In genomic region chr12:77685112-77685511, GRCh38 we compare ENCODE assay signal across 8 cellular contexts.
DNase-seq lines count a peak whose midpoint lies in the region; ATAC-seq and TF ChIP-seq lines count a peak whose summit lies in the region.

No MANE protein-coding gene starts in this region.

- no peak overlapping the region for H3K27ac ChIP-seq in esophagus squamous epithelium

- H3K36me3 Mint-ChIP-seq in activated CD4-positive, alpha-beta T cell treated with anti-CD3 and anti-CD28 coated beads for 36 hours (ENCODE audit: low read depth): no peaks in the 10 kb centered on the region
- H3K36me3 Mint-ChIP-seq in activated CD4-positive, alpha-beta T cell treated with anti-CD3 and anti-CD28 coated beads, Interleukin-2, amount 10 ng/mL, durations not matched to agents 24 days and 14 days (ENCODE audit: low read depth): no peaks in the 10 kb centered on the region
- no peaks in the 10 kb centered on the region for H3K36me3 Mint-ChIP-seq in nephron progenitor cell (ENCODE audit: low read depth)

- H3K4me1 Mint-ChIP-seq in activated CD4-positive, alpha-beta T cell treated with anti-CD3 and anti-CD28 coated beads for 36 hours: no peaks in the 10 kb centered on the region
- no peaks in the 10 kb centered on the region for H3K4me1 Mint-ChIP-seq in activated CD4-positive, alpha-beta T cell treated with anti-CD3 and anti-CD28 coated beads, Interleukin-2, amount 10 ng/mL, durations not matched to agents 24 days and 14 days
- H3K4me1 Mint-ChIP-seq in nephron progenitor cell: no peaks in the 10 kb centered on the region

- H3K27ac Mint-ChIP-seq in activated CD4-positive, alpha-beta T cell treated with anti-CD3 and anti-CD28 coated beads for 36 hours: no peak overlapping the region
- H3K27ac Mint-ChIP-seq in activated CD4-positive, alpha-beta T cell treated with anti-CD3 and anti-CD28 coated beads, Interleukin-2, amount 10 ng/mL, durations not matched to agents 24 days and 14 days: no peak overlapping the region
- H3K27ac Mint-ChIP-seq in nephron progenitor cell: no peak overlapping the region

- TF ChIP-seq POLR2A in esophagus squamous epithelium (IDR thresholded peaks at IDR 0.05): no peak

- TF ChIP-seq CTCF in esophagus squamous epithelium (IDR thresholded peaks at IDR 0.05) (peak in 5 of 6 experiments; percentile 31 to 57 (median 39)), nephron progenitor cell (IDR thresholded peaks at IDR 0.05) (peak; percentile 52)

- no peaks in the 10 kb centered on the region for H3K27me3 Mint-ChIP-seq in activated CD4-positive, alpha-beta T cell treated with anti-CD3 and anti-CD28 coated beads for 36 hours
- H3K27me3 Mint-ChIP-seq in activated CD4-positive, alpha-beta T cell treated with anti-CD3 and anti-CD28 coated beads, Interleukin-2, amount 10 ng/mL, durations not matched to agents 24 days and 14 days: no peaks in the 10 kb centered on the region
- H3K27me3 Mint-ChIP-seq in nephron progenitor cell (ENCODE audit: low read depth, poor library complexity): peaks cover 3% of the 10 kb centered on the region

- H3K4me3 ChIP-seq in esophagus squamous epithelium: peak overlapping the region in 1 of 4 donors; percentile 4

- no peaks in the 10 kb centered on the region for H3K9me3 Mint-ChIP-seq in activated CD4-positive, alpha-beta T cell treated with anti-CD3 and anti-CD28 coated beads for 36 hours (ENCODE audit: low read depth)
- H3K9me3 Mint-ChIP-seq in activated CD4-positive, alpha-beta T cell treated with anti-CD3 and anti-CD28 coated beads, Interleukin-2, amount 10 ng/mL, durations not matched to agents 24 days and 14 days: no peaks in the 10 kb centered on the region
- no peaks in the 10 kb centered on the region for H3K9me3 Mint-ChIP-seq in nephron progenitor cell

- no peaks in the 10 kb centered on the region for H3K9me3 ChIP-seq in esophagus squamous epithelium

- H3K4me1 ChIP-seq in esophagus squamous epithelium: peaks cover 0 to 4% (median 0%) of the 10 kb centered on the region in 3 donors

- in situ Hi-C loops in SK-MEL-5 (cut with HindIII; ENCODE audit: low pct_unique_long_range_greater_than_20kb, low sequenced_read_pairs): no loop called here

- H3K27me3 ChIP-seq in esophagus squamous epithelium: no peaks in the 10 kb centered on the region

- WGBS in esophagus squamous epithelium, 2 donors: 3 to 9% methylated on average over 6 of the region's 6 CpGs

- CTCF ChIA-PET in activated CD4-positive, alpha-beta T cell treated with anti-CD3 and anti-CD28 coated beads for 36 hours (lab: Charles Lee): no interaction called here

- POLR2A ChIA-PET in activated CD4-positive, alpha-beta T cell treated with anti-CD3 and anti-CD28 coated beads for 36 hours (lab: Charles Lee): no interaction called here

- no peak overlapping the region for H3K4me3 Mint-ChIP-seq in activated CD4-positive, alpha-beta T cell treated with anti-CD3 and anti-CD28 coated beads for 36 hours
- H3K4me3 Mint-ChIP-seq in activated CD4-positive, alpha-beta T cell treated with anti-CD3 and anti-CD28 coated beads, Interleukin-2, amount 10 ng/mL, durations not matched to agents 24 days and 14 days: no peak overlapping the region
- no peak overlapping the region for H3K4me3 Mint-ChIP-seq in nephron progenitor cell

- no peak for ATAC-seq in activated CD4-positive, alpha-beta T cell treated with anti-CD3 and anti-CD28 coated beads for 36 hours
- ATAC-seq in HG02588 (IDR thresholded peaks at IDR 0.05; ENCODE audit: unreplicated experiment): peak; percentile 73

- intact Hi-C loops in activated CD4-positive, alpha-beta T cell treated with anti-CD3 and anti-CD28 coated beads for 36 hours (cut with DNase I, micrococcal nuclease): loop anchor here in 1 of 2 experiments (5.0 kb wide), 1 partner anchor 638 kb away; no protein-coding TSS in a partner anchor
- intact Hi-C loops in activated CD4-positive, alpha-beta T cell treated with anti-CD3 and anti-CD28 coated beads, Interleukin-2, amount 10 ng/mL, durations not matched to agents 24 days and 14 days (cut with micrococcal nuclease): no loop called here
- intact Hi-C loops in esophagus squamous epithelium (cut with DNase I): no loop called here

- DNase-seq in activated CD4-positive, alpha-beta T cell treated with anti-CD3 and anti-CD28 coated beads for 36 hours: peak; percentile 30
- DNase-seq in activated CD4-positive, alpha-beta T cell treated with anti-CD3 and anti-CD28 coated beads, Interleukin-2, amount 10 ng/mL, durations not matched to agents 24 days and 14 days: no peak
- DNase-seq in NCI-H1092 treated with DMSO at 0.1 percent for 48 hours (lab: John Stamatoyannopoulos, UW): peak; percentile 43
- DNase-seq in SK-MEL-5 (ENCODE audit: low read depth, low spot score): peak; percentile 96
- no peak for DNase-seq in esophagus squamous epithelium (lab: John Stamatoyannopoulos, UW)
- peak; percentile 61 for DNase-seq in nephron progenitor cell
- no peak for DNase-seq in activated naive CD4-positive, alpha-beta T cell (lab: John Stamatoyannopoulos, UW)

- no peaks in the 10 kb centered on the region for H3K36me3 ChIP-seq in esophagus squamous epithelium

Comparison
In these comparisons a context has a peak if more than half of its experiments do, and no peak if none do; other contexts are left out.
1. DNase-seq: peak in activated CD4-positive, alpha-beta T cell treated with anti-CD3 and anti-CD28 coated beads for 36 hours (single experiment), NCI-H1092 treated with DMSO at 0.1 percent for 48 hours (single experiment), SK-MEL-5 (single experiment) and nephron progenitor cell (single experiment); none in activated CD4-positive, alpha-beta T cell treated with anti-CD3 and anti-CD28 coated beads, Interleukin-2, amount 10 ng/mL, durations not matched to agents 24 days and 14 days (single experiment), esophagus squamous epithelium (single experiment) and activated naive CD4-positive, alpha-beta T cell (0 of 4).